1 cellular context compared by ENCODE assay signal in the genomic region with DNA sequence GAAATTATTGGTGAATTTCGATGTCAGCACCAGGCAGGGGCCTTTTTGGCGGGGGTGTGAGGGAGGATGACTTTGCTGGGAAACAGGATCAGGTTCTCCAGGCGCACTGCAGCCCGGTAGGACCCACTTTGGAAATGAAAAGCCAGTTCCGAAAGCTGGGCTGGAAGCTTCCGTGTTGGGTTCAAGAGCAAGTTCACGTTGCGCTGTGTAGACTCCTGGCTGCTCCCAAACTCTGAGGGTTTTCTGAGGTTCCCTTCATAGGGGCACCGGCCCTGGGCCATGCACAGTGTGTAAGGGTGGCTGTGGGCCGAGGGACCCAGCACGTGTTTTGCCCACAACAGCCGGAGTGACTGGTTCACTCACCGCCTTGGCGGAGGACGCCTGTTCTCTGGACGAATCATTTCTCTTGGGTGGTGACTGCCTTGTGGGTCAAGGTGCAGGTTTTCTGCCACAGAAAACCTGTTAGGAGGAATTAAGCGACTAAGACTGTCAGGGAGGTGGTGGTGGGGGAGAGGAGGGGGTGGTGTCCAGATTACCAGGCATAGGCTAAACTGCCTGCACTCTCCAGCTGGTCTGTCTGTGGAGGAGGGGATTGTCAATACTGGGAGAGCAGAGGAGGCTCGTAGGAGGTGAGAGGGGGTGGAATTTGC.
TF ChIP-seq lines count a peak whose summit lies in the region.

No MANE protein-coding gene starts in this region.

TF ChIP-seq in H1, 55 proteins besides CTCF, POLR2A, EP300 and RAD21:
- TF ChIP-seq, protein P1, sequence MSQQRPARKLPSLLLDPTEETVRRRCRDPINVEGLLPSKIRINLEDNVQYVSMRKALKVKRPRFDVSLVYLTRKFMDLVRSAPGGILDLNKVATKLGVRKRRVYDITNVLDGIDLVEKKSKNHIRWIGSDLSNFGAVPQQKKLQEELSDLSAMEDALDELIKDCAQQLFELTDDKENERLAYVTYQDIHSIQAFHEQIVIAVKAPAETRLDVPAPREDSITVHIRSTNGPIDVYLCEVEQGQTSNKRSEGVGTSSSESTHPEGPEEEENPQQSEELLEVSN (IDR thresholded peaks at IDR 0.05): peak; percentile 65; the same call in 1 of the 2 replicates
- TF ChIP-seq GABPA (IDR thresholded peaks at IDR 0.05; ENCODE audit: borderline replicate concordance, insufficient read depth, low read length) (no peak), JUND (IDR thresholded peaks at IDR 0.05; ENCODE audit: low read length) (no peak), CBX8 (IDR thresholded peaks at IDR 0.05; ENCODE audit: borderline replicate concordance, low read depth, low read length) (no peak), BACH1 (IDR thresholded peaks at IDR 0.05; ENCODE audit: low read length) (no peak), SUZ12 (IDR thresholded peaks at IDR 0.05; ENCODE audit: low read length) (peak; percentile 71), GTF2F1 (IDR thresholded peaks at IDR 0.05; ENCODE audit: borderline replicate concordance, low read depth, low read length) (no peak), JUN (IDR thresholded peaks at IDR 0.05; ENCODE audit: low read depth, low read length) (no peak), TBP (IDR thresholded peaks at IDR 0.05; ENCODE audit: low read depth, low read length) (no peak), SIX5 (IDR thresholded peaks at IDR 0.05; ENCODE audit: low read depth, low read length) (no peak), ASH2L (IDR thresholded peaks at IDR 0.05; ENCODE audit: low read length) (peak; percentile 48), RNF2 (IDR thresholded peaks at IDR 0.05; ENCODE audit: borderline replicate concordance, low read depth, low read length, missing control alignments, poor library complexity, severe bottlenecking) (peak; percentile 82), EGR1 (IDR thresholded peaks at IDR 0.05; ENCODE audit: borderline replicate concordance, low read depth, low read length) (no peak; the same call in 1 of the 2 replicates), EZH2 (IDR thresholded peaks at IDR 0.05; ENCODE audit: low read depth, low read length, severe bottlenecking) (no peak), ZNF274 (IDR thresholded peaks at IDR 0.05; ENCODE audit: borderline replicate concordance, extremely low read depth, low read length) (no peak), RBBP5 (IDR thresholded peaks at IDR 0.05; ENCODE audit: borderline replicate concordance, low read depth, low read length) (no peak), TEAD4 (IDR thresholded peaks at IDR 0.05; ENCODE audit: low read depth, low read length) (peak; percentile 30; the same call in 1 of the 2 replicates), POU5F1 (IDR thresholded peaks at IDR 0.05; ENCODE audit: low read depth, low read length) (no peak), SRF (IDR thresholded peaks at IDR 0.05; ENCODE audit: low read depth, low read length) (no peak), KDM5A (IDR thresholded peaks at IDR 0.05; ENCODE audit: low read length) (no peak), USF2 (IDR thresholded peaks at IDR 0.05; ENCODE audit: low read length) (no peak), KDM4A (IDR thresholded peaks at IDR 0.05; ENCODE audit: low read depth, low read length, severe bottlenecking) (peak; percentile 39), BCL11A (IDR thresholded peaks at IDR 0.05; ENCODE audit: low read depth in 2 of 2, low read length in 2 of 2) (no peak), YY1 (IDR thresholded peaks at IDR 0.05; ENCODE audit: low read depth, low read length) (no peak), MAX (IDR thresholded peaks at IDR 0.05) (peak; percentile 62)
